In genomic region chr1:15948091-15948591, GRCh38 we compare ENCODE assay signal across 12 cellular contexts. TPM values are rescaled to one million over a fixed set of nuclear protein-coding genes. Genes with fewer than 3 reads are reported as not detected.
DNase-seq lines count a peak whose midpoint lies in the region; ATAC-seq, FAIRE-seq and TF ChIP-seq lines count a peak whose summit lies in the region.
"Had no signal": no experiment of that assay in that cellular context is flagged by ENCODE, and none has a peak within 500 bp of the region (broad histone marks: within the 10 kb centered on the region; RNA-seq: fewer than 3 reads in every experiment).

No MANE protein-coding gene starts in this region.

- no peak overlapping the region for H2BK120ac ChIP-seq in mesendoderm (ENCODE audit: low read depth, low read length)

- H3K79me2 ChIP-seq in astrocyte (ENCODE audit: insufficient read depth, low read length) = peaks cover 56% of the 10 kb centered on the region
- H3K79me2 ChIP-seq in mesendoderm (ENCODE audit: control insufficient read depth, insufficient read depth, low read length) = peaks cover 2% of the 10 kb centered on the region

- H3K4me1 Mint-ChIP-seq in activated CD4-positive, alpha-beta T cell treated with anti-CD3 and anti-CD28 coated beads, Interleukin-2, amount 10 ng/mL, durations not matched to agents 24 days and 14 days = peaks cover 58% of the 10 kb centered on the region
- H3K4me1 Mint-ChIP-seq in astrocyte (ENCODE audit: low read depth, unreplicated experiment) = peaks cover 46% of the 10 kb centered on the region

- H2AFZ ChIP-seq in astrocyte (ENCODE audit: low read depth, low read length) = no peak overlapping the region

- H2BK15ac ChIP-seq in mesendoderm (replicated peaks; ENCODE audit: low read depth) = no peak overlapping the region

- no peak overlapping the region for H3K23ac ChIP-seq in mesendoderm (ENCODE audit: low read length)

- H3K9me3 ChIP-seq in astrocyte (ENCODE audit: insufficient read depth, low read depth, low read length) = no peaks in the 10 kb centered on the region
- H3K9me3 ChIP-seq in testis = no peaks in the 10 kb centered on the region
- H3K9me3 ChIP-seq: A549 had no signal

- no peak overlapping the region for H3K18ac ChIP-seq in mesendoderm (ENCODE audit: low read length)

- H3K27me3 ChIP-seq in astrocyte (ENCODE audit: insufficient read depth, low read length) = no peaks in the 10 kb centered on the region
- no peaks in the 10 kb centered on the region for H3K27me3 ChIP-seq in mesendoderm (ENCODE audit: insufficient read depth, low read length, poor library complexity)
- H3K27me3 ChIP-seq in testis = no peaks in the 10 kb centered on the region

- no peak overlapping the region for H3K4ac ChIP-seq in mesendoderm (ENCODE audit: low read depth, low read length)

- no peak for FAIRE-seq in astrocyte (lab: Jason Lieb, UNC)
- FAIRE-seq: A549 had no signal

- peak overlapping the region; percentile 5 for H3K4me3 Mint-ChIP-seq in activated CD4-positive, alpha-beta T cell treated with anti-CD3 and anti-CD28 coated beads, Interleukin-2, amount 10 ng/mL, durations not matched to agents 24 days and 14 days
- H3K4me3 Mint-ChIP-seq in astrocyte (ENCODE audit: unreplicated experiment) = no peak overlapping the region

- no peak for TF ChIP-seq POLR2A in testis (IDR thresholded peaks at IDR 0.05)

- no peak for DNase-seq in activated CD4-positive, alpha-beta T cell treated with anti-CD3 and anti-CD28 coated beads, Interleukin-2, amount 10 ng/mL, durations not matched to agents 24 days and 14 days
- no peak for DNase-seq in activated CD4-positive, alpha-beta T cell treated with anti-CD3 and anti-CD28 coated beads for 4 hours
- no peak for DNase-seq in astrocyte (ENCODE audit: low read depth)
- peak; percentile 60 for DNase-seq in mesendoderm
- peak; percentile 53 for DNase-seq in testis
- DNase-seq in SHP77 treated with DMSO at 0.1 percent for 48 hours (lab: John Stamatoyannopoulos, UW) = no peak

- H3K9me3 Mint-ChIP-seq in activated CD4-positive, alpha-beta T cell treated with anti-CD3 and anti-CD28 coated beads, Interleukin-2, amount 10 ng/mL, durations not matched to agents 24 days and 14 days = no peaks in the 10 kb centered on the region
- no peaks in the 10 kb centered on the region for H3K9me3 Mint-ChIP-seq in astrocyte (ENCODE audit: unreplicated experiment)

- no peak overlapping the region for H2AK5ac ChIP-seq in mesendoderm (ENCODE audit: low read length)

- WGBS in mesendoderm (ENCODE audit: extremely low coverage, insufficient coverage, low lambda C conversion rate) = no CpG with 5 or more reads among the region's 16 CpGs
- 48 to 60% methylated on average over 15 to 16 of the region's 16 CpGs for WGBS in testis, 2 donors

- H3K36me3 Mint-ChIP-seq in activated CD4-positive, alpha-beta T cell treated with anti-CD3 and anti-CD28 coated beads, Interleukin-2, amount 10 ng/mL, durations not matched to agents 24 days and 14 days (ENCODE audit: low read depth) = peaks cover 56% of the 10 kb centered on the region
- H3K36me3 Mint-ChIP-seq in astrocyte (ENCODE audit: low read depth, unreplicated experiment) = peaks cover 11% of the 10 kb centered on the region

- H3K36me3 ChIP-seq in astrocyte (ENCODE audit: insufficient read depth, low read length) (peaks cover 8% of the 10 kb centered on the region), mesendoderm (ENCODE audit: control insufficient read depth, insufficient read depth, low read length) (peaks cover 8% of the 10 kb centered on the region), testis (ENCODE audit: low read depth, missing control alignments) (no peaks in the 10 kb centered on the region)

- H3K27ac ChIP-seq in astrocyte (ENCODE audit: low read depth, low read length) (peak overlapping the region; percentile 100), mesendoderm (ENCODE audit: low read depth, low read length) (no peak overlapping the region), testis (peak overlapping the region; percentile 94 to 95)

- no peak overlapping the region for H4K8ac ChIP-seq in mesendoderm (ENCODE audit: low read depth, low read length)

- TF ChIP-seq CTCF in astrocyte (IDR thresholded peaks at IDR 0.05; ENCODE audit: insufficient read depth, low read depth, low read length) = no peak
- TF ChIP-seq CTCF in testis (IDR thresholded peaks at IDR 0.05) = no peak

- ATAC-seq in HG02759 (IDR thresholded peaks at IDR 0.05; ENCODE audit: unreplicated experiment) (no peak), GM21423 (IDR thresholded peaks at IDR 0.05; ENCODE audit: unreplicated experiment) (no peak)
- ATAC-seq: A549, HCT116 had no signal

- peak overlapping the region; percentile 98 for H3K9ac ChIP-seq in astrocyte (ENCODE audit: low read length)
- H3K9ac ChIP-seq in mesendoderm (ENCODE audit: low read length) = no peak overlapping the region

- no peak overlapping the region for H4K5ac ChIP-seq in mesendoderm (ENCODE audit: low read length)

- peak overlapping the region; percentile 94 for H3K27ac Mint-ChIP-seq in activated CD4-positive, alpha-beta T cell treated with anti-CD3 and anti-CD28 coated beads, Interleukin-2, amount 10 ng/mL, durations not matched to agents 24 days and 14 days
- H3K27ac Mint-ChIP-seq in astrocyte (ENCODE audit: unreplicated experiment) = peak overlapping the region; percentile 81

- H3K4me3 ChIP-seq in astrocyte (ENCODE audit: insufficient read depth, low read depth, low read length) (no peak overlapping the region), mesendoderm (ENCODE audit: low read length) (no peak overlapping the region), testis (no peak overlapping the region)
- H3K4me3 ChIP-seq: A549 had no signal

- H2BK5ac ChIP-seq in mesendoderm (ENCODE audit: low read length) = no peak overlapping the region

- H3K4me2 ChIP-seq in astrocyte (ENCODE audit: low read length) (peak overlapping the region; percentile 91), mesendoderm (ENCODE audit: low read length) (no peak overlapping the region)

- intact Hi-C loops in activated CD4-positive, alpha-beta T cell treated with anti-CD3 and anti-CD28 coated beads, Interleukin-2, amount 10 ng/mL, durations not matched to agents 24 days and 14 days (cut with micrococcal nuclease) = no loop called here
- intact Hi-C loops in testis (cut with DNase I; ENCODE audit: low total_unique reads) = no loop called here

- peaks cover 55% of the 10 kb centered on the region for H3K4me1 ChIP-seq in astrocyte (ENCODE audit: insufficient read depth, low read length)
- H3K4me1 ChIP-seq in mesendoderm (ENCODE audit: control insufficient read depth, low read depth, low read length) = peaks cover 21% of the 10 kb centered on the region
- H3K4me1 ChIP-seq in testis = peaks cover 59% of the 10 kb centered on the region

- no peak overlapping the region for H3K56ac ChIP-seq in mesendoderm (ENCODE audit: low read length)

- peaks cover 17% of the 10 kb centered on the region for H3K79me1 ChIP-seq in mesendoderm (ENCODE audit: low read length)

- peaks cover 33% of the 10 kb centered on the region for H4K20me1 ChIP-seq in astrocyte (ENCODE audit: insufficient read depth, low read length)

- no peaks in the 10 kb centered on the region for H3K27me3 Mint-ChIP-seq in activated CD4-positive, alpha-beta T cell treated with anti-CD3 and anti-CD28 coated beads, Interleukin-2, amount 10 ng/mL, durations not matched to agents 24 days and 14 days
- H3K27me3 Mint-ChIP-seq in astrocyte (ENCODE audit: low read depth, unreplicated experiment) = no peaks in the 10 kb centered on the region

RNA-seq across cellular contexts. Expression of gene ZBTB17, which starts 27.8 kb away (rescaled TPM):
- 60.9 and 63.9 TPM in 2 replicates for total RNA-seq in activated CD4-positive, alpha-beta T cell treated with anti-CD3 and anti-CD28 coated beads, Interleukin-2, amount 10 ng/mL, durations not matched to agents 24 days and 14 days
- total RNA-seq in astrocyte (28.1 and 28.8 TPM in 2 replicates), testis (10 to 100 TPM; 60.2 to 65.8 TPM)
- 16.0 TPM for polyA plus RNA-seq in mesendoderm (2013, experiment 1 of 2)
- 15.4 TPM for polyA plus RNA-seq in mesendoderm (2013, experiment 2 of 2)
- polyA plus RNA-seq in testis (ENCODE audit: insufficient read depth, low read depth, low replicate concordance) = 53.6 TPM

RNA-seq across cellular contexts. Expression of gene SRARP, which starts 55.9 kb away (rescaled TPM):
- total RNA-seq in activated CD4-positive, alpha-beta T cell treated with anti-CD3 and anti-CD28 coated beads, Interleukin-2, amount 10 ng/mL, durations not matched to agents 24 days and 14 days = not detected in 2 replicates
- total RNA-seq in astrocyte (not detected in 2 replicates), testis (under 1 TPM in 1 of 2 donors, not detected in 1; 0.16 TPM)
- 0.03 TPM for polyA plus RNA-seq in mesendoderm (2013, experiment 1 of 2)
- 0.04 TPM for polyA plus RNA-seq in mesendoderm (2013, experiment 2 of 2)
- not detected for polyA plus RNA-seq in testis (ENCODE audit: insufficient read depth, low read depth, low replicate concordance)
- total RNA-seq: fibroblast of villous mesenchyme, posterior vena cava had no signal
- polyA plus RNA-seq: A549 had no signal

Comparison
In these comparisons a context has a peak if more than half of its experiments do, and no peak if none do; other contexts are left out.
1. DNase-seq: peak in mesendoderm (single experiment) and testis (single experiment); none in activated CD4-positive, alpha-beta T cell treated with anti-CD3 and anti-CD28 coated beads, Interleukin-2, amount 10 ng/mL, durations not matched to agents 24 days and 14 days (single experiment), activated CD4-positive, alpha-beta T cell treated with anti-CD3 and anti-CD28 coated beads for 4 hours (0 of 2), astrocyte (single experiment) and SHP77 treated with DMSO at 0.1 percent for 48 hours (single experiment).